Comparison of ENCODE assay signal across 6 cellular contexts in genomic region chr14:105893686-105894085, GRCh38.
DNase-seq lines count a peak whose midpoint lies in the region; ATAC-seq and TF ChIP-seq lines count a peak whose summit lies in the region.
"Not testable (repeated sequence)": the region's sequence is repeated elsewhere in the genome, so short reads cannot be mapped to it uniquely, and the experiment has no call there.

No MANE protein-coding gene starts in this region.

- peaks cover 35% of the 10 kb centered on the region for H3K27me3 Mint-ChIP-seq in activated naive CD4-positive, alpha-beta T cell treated with anti-CD3 and anti-CD28 coated beads for 36 hours (ENCODE audit: low read depth)
- H3K27me3 Mint-ChIP-seq in naive B cell; osteocyte (ENCODE audit: unreplicated experiment); stimulated activated memory B cell treated with anti-CD40 and anti-IgM and Interleukin-4, amounts not matched to agents 10 μg/mL and 1 μg/mL and 100 μg/mL, for 72 hours: not testable (repeated sequence)

- not testable (repeated sequence) for H3K9me3 Mint-ChIP-seq in activated naive CD4-positive, alpha-beta T cell treated with anti-CD3 and anti-CD28 coated beads for 36 hours; naive B cell; osteocyte (ENCODE audit: unreplicated experiment); stimulated activated memory B cell treated with anti-CD40 and anti-IgM and Interleukin-4, amounts not matched to agents 10 μg/mL and 1 μg/mL and 100 μg/mL, for 72 hours

- H3K36me3 ChIP-seq in RWPE2 (ENCODE audit: low read depth) = not testable (repeated sequence)

- not testable (repeated sequence) for H3K27ac Mint-ChIP-seq in activated naive CD4-positive, alpha-beta T cell treated with anti-CD3 and anti-CD28 coated beads for 36 hours; osteocyte (ENCODE audit: unreplicated experiment)
- peak overlapping the region in 1 of 6 donors; percentile 84 for H3K27ac Mint-ChIP-seq in naive B cell
- H3K27ac Mint-ChIP-seq in stimulated activated memory B cell treated with anti-CD40 and anti-IgM and Interleukin-4, amounts not matched to agents 10 μg/mL and 1 μg/mL and 100 μg/mL, for 72 hours = peak overlapping the region; percentile 32

- DNase-seq in RWPE2 (ENCODE audit: low spot score) (peak; percentile 40), Right ventricle myocardium inferior (ENCODE audit: missing footprints) (peak; percentile 45), osteocyte (ENCODE audit: extremely low spot score, unreplicated experiment) (peak; percentile 78)
- DNase-seq in activated naive CD4-positive, alpha-beta T cell treated with anti-CD3 and anti-CD28 coated beads for 36 hours = peak; percentile 2
- not testable (repeated sequence) for DNase-seq in naive B cell

- not testable (repeated sequence) for TF ChIP-seq CTCF in RWPE2 (IDR thresholded peaks at IDR 0.05; ENCODE audit: poor library complexity, severe bottlenecking); osteocyte (IDR thresholded peaks at IDR 0.05)

- H3K36me3 Mint-ChIP-seq in activated naive CD4-positive, alpha-beta T cell treated with anti-CD3 and anti-CD28 coated beads for 36 hours (ENCODE audit: low read depth); naive B cell; osteocyte (ENCODE audit: unreplicated experiment); stimulated activated memory B cell treated with anti-CD40 and anti-IgM and Interleukin-4, amounts not matched to agents 10 μg/mL and 1 μg/mL and 100 μg/mL, for 72 hours: not testable (repeated sequence)

- H3K4me3 Mint-ChIP-seq in activated naive CD4-positive, alpha-beta T cell treated with anti-CD3 and anti-CD28 coated beads for 36 hours; osteocyte (ENCODE audit: unreplicated experiment): not testable (repeated sequence)
- peak overlapping the region in 7 of 8 donors; percentile 20 to 71 (median 62) for H3K4me3 Mint-ChIP-seq in naive B cell
- H3K4me3 Mint-ChIP-seq in stimulated activated memory B cell treated with anti-CD40 and anti-IgM and Interleukin-4, amounts not matched to agents 10 μg/mL and 1 μg/mL and 100 μg/mL, for 72 hours = peak overlapping the region; percentile 28

- not testable (repeated sequence) for H3K27ac ChIP-seq in RWPE2 (ENCODE audit: poor library complexity, severe bottlenecking)

- CTCF ChIA-PET in activated naive CD4-positive, alpha-beta T cell treated with anti-CD3 and anti-CD28 coated beads for 36 hours (lab: Charles Lee) = not testable (repeated sequence)

- H3K4me1 ChIP-seq in RWPE2 (ENCODE audit: insufficient read depth, poor library complexity, severe bottlenecking) = not testable (repeated sequence)

- ATAC-seq in RWPE2 (ENCODE audit: low read depth); Right ventricle myocardium inferior; naive B cell (ENCODE audit: low read depth in 2 of 2); stimulated activated memory B cell treated with anti-CD40 and anti-IgM and Interleukin-4, amounts not matched to agents 10 μg/mL and 1 μg/mL and 100 μg/mL, for 72 hours: not testable (repeated sequence)

- H3K4me3 ChIP-seq in RWPE2 (ENCODE audit: severe bottlenecking) = not testable (repeated sequence)

- not testable (repeated sequence) for H3K27me3 ChIP-seq in RWPE2 (ENCODE audit: insufficient read depth, poor library complexity, severe bottlenecking)

- intact Hi-C loops in activated naive CD4-positive, alpha-beta T cell treated with anti-CD3 and anti-CD28 coated beads for 36 hours (cut with micrococcal nuclease); Right ventricle myocardium inferior (cut with DNase I): not testable (repeated sequence)

- H3K9me3 ChIP-seq in RWPE2 (ENCODE audit: severe bottlenecking) = not testable (repeated sequence)

- H3K4me1 Mint-ChIP-seq in activated naive CD4-positive, alpha-beta T cell treated with anti-CD3 and anti-CD28 coated beads for 36 hours (ENCODE audit: low read depth); naive B cell; osteocyte (ENCODE audit: unreplicated experiment); stimulated activated memory B cell treated with anti-CD40 and anti-IgM and Interleukin-4, amounts not matched to agents 10 μg/mL and 1 μg/mL and 100 μg/mL, for 72 hours: not testable (repeated sequence)
